ENCODE assay signal across 27 cellular contexts in genomic region chr1:11759791-11760190, GRCh38. TPM values are rescaled to one million over a fixed set of nuclear protein-coding genes. Genes with fewer than 3 reads are reported as not detected.
"Had no signal": no experiment of that assay in that cellular context is flagged by ENCODE, and none has a peak within 500 bp of the region (broad histone marks: within the 10 kb centered on the region; RNA-seq: fewer than 3 reads in every experiment).

No MANE protein-coding gene starts in this region.

- H3K27ac Mint-ChIP-seq: mesothelial cell of epicardium; naive B cell; naive thymus-derived CD8-positive, alpha-beta T cell had no signal

- H3K4me1 ChIP-seq: foreskin keratinocyte, lower lobe of right lung had no signal

- H3K4me3 ChIP-seq: coronary artery, dorsolateral prefrontal cortex, esophagus muscularis mucosa, heart right ventricle, left lung, lower lobe of right lung, mucosa of descending colon had no signal

- H3K9me3 ChIP-seq: esophagus muscularis mucosa, heart right ventricle, left lung, lower lobe of right lung, mucosa of descending colon had no signal

- FAIRE-seq: endothelial cell of umbilical vein, frontal cortex, islet of Langerhans, keratinocyte had no signal

- ATAC-seq: foreskin keratinocyte; heart right ventricle; left cardiac atrium; left lung; left ventricle myocardium superior; lower lobe of right lung; mucosa of descending colon; naive thymus-derived CD8-positive, alpha-beta T cell had no signal

- H3K36me3 Mint-ChIP-seq: naive thymus-derived CD8-positive, alpha-beta T cell had no signal

- H3K4me3 Mint-ChIP-seq: mesothelial cell of epicardium had no signal

- H3K36me3 ChIP-seq: esophagus muscularis mucosa, heart right ventricle, left lung, lower lobe of right lung had no signal

- DNase-seq: dermis blood vessel endothelial cell; dorsolateral prefrontal cortex; effector CD4-positive, alpha-beta T cell; effector memory CD4-positive, alpha-beta T cell; foreskin keratinocyte; glutamatergic neuron; head of caudate nucleus; heart right ventricle; hippocampal formation; left cardiac atrium; left lung; left ventricle myocardium superior; lower lobe of right lung; mesenchymal stem cell; mucosa of descending colon; naive B cell; naive thymus-derived CD8-positive, alpha-beta T cell had no signal

- H3K27ac ChIP-seq: coronary artery, dorsolateral prefrontal cortex, esophagus muscularis mucosa, foreskin keratinocyte, heart right ventricle, left lung, lower lobe of right lung had no signal

- H3K9me3 Mint-ChIP-seq: naive thymus-derived CD8-positive, alpha-beta T cell had no signal

RNA-seq across cellular contexts. Expression of gene C1orf167, which starts 2.2 kb away (rescaled TPM):
- total RNA-seq: dermis blood vessel endothelial cell; endothelial cell of umbilical vein; epithelial cell of proximal tubule; foreskin keratinocyte; frontal cortex; glomerular endothelial cell; kidney epithelial cell; naive thymus-derived CD8-positive, alpha-beta T cell had no signal
- polyA plus RNA-seq: endothelial cell of umbilical vein; foreskin keratinocyte; keratinocyte; naive thymus-derived CD8-positive, alpha-beta T cell had no signal
